Comparison of ENCODE assay signal across 10 cellular contexts in genomic region chr18:49492694-49493033, GRCh38. TPM values are rescaled to one million over a fixed set of nuclear protein-coding genes. Genes with fewer than 3 reads are reported as not detected.
DNase-seq lines count a peak whose midpoint lies in the region; ATAC-seq and TF ChIP-seq lines count a peak whose summit lies in the region.
"Had no signal": no experiment of that assay in that cellular context is flagged by ENCODE, and none has a peak within 500 bp of the region (broad histone marks: within the 10 kb centered on the region; RNA-seq: fewer than 3 reads in every experiment).

No MANE protein-coding gene starts in this region.

- H3K27ac ChIP-seq in CD8-positive, alpha-beta T cell (ENCODE audit: low read depth, low read length), result no peak overlapping the region
- H3K27ac ChIP-seq in HEK293 (ENCODE audit: extremely low read depth, low read depth, low read length), result 0 out of 2 replicates have a peak overlapping the region, but pooled peaks have one; percentile 19
- no peak overlapping the region for H3K27ac ChIP-seq in naive thymus-derived CD4-positive, alpha-beta T cell (ENCODE audit: low read depth, low read length)

- peaks cover 47% of the 10 kb centered on the region for H3K36me3 Mint-ChIP-seq in CD8-positive, alpha-beta T cell
- H3K36me3 Mint-ChIP-seq in activated naive CD8-positive, alpha-beta T cell treated with anti-CD3 and anti-CD28 coated beads, Interleukin-2, amount 10 ng/mL, durations not matched to agents 7 days and 5 days, result peaks cover 30% of the 10 kb centered on the region
- H3K36me3 Mint-ChIP-seq in naive thymus-derived CD4-positive, alpha-beta T cell, result peaks cover 21 to 36% (median 30%) of the 10 kb centered on the region in 5 donors

- intact Hi-C loops in CD8-positive, alpha-beta T cell (cut with DNase I, micrococcal nuclease), result loop anchor here (1.0 to 5.0 kb wide), 9 partner anchors 32 to 882 kb away; partner anchors contain the start of genes ACAA2 (in 2 of the 2), DYM (in 2 of the 2), CFAP53 (in 1 of the 2) and CXXC1 (in 1 of the 2)
- intact Hi-C loops in naive thymus-derived CD4-positive, alpha-beta T cell (cut with micrococcal nuclease), result loop anchor here (1.0 to 5.0 kb wide), 15 partner anchors 32 to 1561 kb away; partner anchors contain the start of genes ACAA2 (in 2 of the 2), CFAP53 (in 2 of the 2), CXXC1 (in 2 of the 2) and DYM (in 2 of the 2)

- peaks cover 16% of the 10 kb centered on the region for H3K36me3 ChIP-seq in CD8-positive, alpha-beta T cell (ENCODE audit: insufficient read depth, low read length)
- peaks cover 35 to 42% of the 10 kb centered on the region in 2 experiments for H3K36me3 ChIP-seq in HEK293 (ENCODE audit: control insufficient read depth in 2 of 2, insufficient read depth in 1 of 2, low read length in 2 of 2)
- peaks cover 9 to 36% (median 27%) of the 10 kb centered on the region in 3 experiments for H3K36me3 ChIP-seq in naive thymus-derived CD4-positive, alpha-beta T cell (ENCODE audit: control insufficient read depth in 2 of 3, insufficient read depth in 3 of 3, low read length in 3 of 3)

- no peaks in the 10 kb centered on the region for H3K27me3 ChIP-seq in CD8-positive, alpha-beta T cell (ENCODE audit: insufficient read depth, low read length)
- no peaks in the 10 kb centered on the region for H3K27me3 ChIP-seq in naive thymus-derived CD4-positive, alpha-beta T cell (ENCODE audit: control insufficient read depth in 2 of 2, insufficient read depth in 2 of 2, low read length in 2 of 2)
- H3K27me3 ChIP-seq: suprapubic skin had no signal

- H3K4me3 Mint-ChIP-seq in CD8-positive, alpha-beta T cell, result peak overlapping the region; percentile 97
- peak overlapping the region; percentile 99 for H3K4me3 Mint-ChIP-seq in activated naive CD8-positive, alpha-beta T cell treated with anti-CD3 and anti-CD28 coated beads, Interleukin-2, amount 10 ng/mL, durations not matched to agents 7 days and 5 days
- H3K4me3 Mint-ChIP-seq in naive thymus-derived CD4-positive, alpha-beta T cell, result peak overlapping the region in 8 of 10 donors; percentile 52 to 99 (median 94)

- CTCF ChIA-PET in CD8-positive, alpha-beta T cell (lab: Charles Lee), result no interaction called here
- CTCF ChIA-PET in HEK293 (lab: Yijun Ruan, JAX), result interaction anchor here (0.8 kb wide), 1 partner anchor 16 kb away, joined by 3 read pairs; no protein-coding TSS in a partner anchor
- CTCF ChIA-PET in naive thymus-derived CD4-positive, alpha-beta T cell (lab: Charles Lee), result no interaction called here

- H3K4me3 ChIP-seq in CD8-positive, alpha-beta T cell (ENCODE audit: low read depth, low read length), result no peak overlapping the region
- H3K4me3 ChIP-seq in HEK293 (ENCODE audit: low read depth, low read length), result no peak overlapping the region
- no peak overlapping the region for H3K4me3 ChIP-seq in naive thymus-derived CD4-positive, alpha-beta T cell (ENCODE audit: low read length)

- no peaks in the 10 kb centered on the region for H3K27me3 Mint-ChIP-seq in CD8-positive, alpha-beta T cell (ENCODE audit: low read depth)
- H3K27me3 Mint-ChIP-seq in activated naive CD8-positive, alpha-beta T cell treated with anti-CD3 and anti-CD28 coated beads, Interleukin-2, amount 10 ng/mL, durations not matched to agents 7 days and 5 days, result no peaks in the 10 kb centered on the region
- H3K27me3 Mint-ChIP-seq in naive thymus-derived CD4-positive, alpha-beta T cell, result peaks cover 0 to 11% (median 0%) of the 10 kb centered on the region in 5 donors

- peaks cover 28% of the 10 kb centered on the region for H3K4me1 ChIP-seq in CD8-positive, alpha-beta T cell (ENCODE audit: insufficient read depth, low read length)
- peaks cover 21% of the 10 kb centered on the region for H3K4me1 ChIP-seq in HEK293 (ENCODE audit: control insufficient read depth, insufficient read depth, low read length)
- H3K4me1 ChIP-seq in naive thymus-derived CD4-positive, alpha-beta T cell (ENCODE audit: control insufficient read depth in 2 of 2, insufficient read depth in 2 of 2, low read length in 2 of 2), result peaks cover 20 to 26% of the 10 kb centered on the region in 2 donors

- H3K9me3 Mint-ChIP-seq in CD8-positive, alpha-beta T cell, result no peaks in the 10 kb centered on the region
- no peaks in the 10 kb centered on the region for H3K9me3 Mint-ChIP-seq in activated naive CD8-positive, alpha-beta T cell treated with anti-CD3 and anti-CD28 coated beads, Interleukin-2, amount 10 ng/mL, durations not matched to agents 7 days and 5 days
- H3K9me3 Mint-ChIP-seq in naive thymus-derived CD4-positive, alpha-beta T cell, result no peaks in the 10 kb centered on the region

- ATAC-seq in CD8-positive, alpha-beta T cell, result no peak
- ATAC-seq in activated naive CD8-positive, alpha-beta T cell treated with anti-CD3 and anti-CD28 coated beads, Interleukin-2, amount 10 ng/mL, durations not matched to agents 7 days and 5 days (ENCODE audit: low read depth), result no peak
- no peak for ATAC-seq in naive thymus-derived CD4-positive, alpha-beta T cell
- no peak for ATAC-seq in GM21717 (IDR thresholded peaks at IDR 0.05; ENCODE audit: unreplicated experiment)
- ATAC-seq in GM21786 (IDR thresholded peaks at IDR 0.05; ENCODE audit: unreplicated experiment), result no peak
- ATAC-seq in GM21367 (IDR thresholded peaks at IDR 0.05; ENCODE audit: unreplicated experiment), result no peak

- DNase-seq in CD8-positive, alpha-beta T cell, result no peak
- no peak for DNase-seq in activated naive CD8-positive, alpha-beta T cell treated with anti-CD3 and anti-CD28 coated beads, Interleukin-2, amount 10 ng/mL, durations not matched to agents 7 days and 5 days
- DNase-seq in naive thymus-derived CD4-positive, alpha-beta T cell, result no peak
- no peak for DNase-seq in SHP77 (lab: John Stamatoyannopoulos, UW)
- DNase-seq: cortex of kidney had no signal

- POLR2A ChIA-PET in CD8-positive, alpha-beta T cell (lab: Charles Lee), result no interaction called here
- POLR2A ChIA-PET in HEK293 (lab: Yijun Ruan, JAX), result no interaction called here
- POLR2A ChIA-PET in activated naive CD8-positive, alpha-beta T cell treated with anti-CD3 and anti-CD28 coated beads, Interleukin-2, amount 10 ng/mL, durations not matched to agents 7 days and 5 days (lab: Charles Lee), result no interaction called here
- POLR2A ChIA-PET in naive thymus-derived CD4-positive, alpha-beta T cell (lab: Charles Lee), result no interaction called here

- no peak overlapping the region for H3K27ac Mint-ChIP-seq in CD8-positive, alpha-beta T cell
- H3K27ac Mint-ChIP-seq in activated naive CD8-positive, alpha-beta T cell treated with anti-CD3 and anti-CD28 coated beads, Interleukin-2, amount 10 ng/mL, durations not matched to agents 7 days and 5 days, result no peak overlapping the region
- peak overlapping the region in 6 of 9 donors; percentile 70 to 97 (median 95) for H3K27ac Mint-ChIP-seq in naive thymus-derived CD4-positive, alpha-beta T cell

- H3K4me1 Mint-ChIP-seq in CD8-positive, alpha-beta T cell (ENCODE audit: low read depth), result peaks cover 43% of the 10 kb centered on the region
- H3K4me1 Mint-ChIP-seq in activated naive CD8-positive, alpha-beta T cell treated with anti-CD3 and anti-CD28 coated beads, Interleukin-2, amount 10 ng/mL, durations not matched to agents 7 days and 5 days, result peaks cover 38% of the 10 kb centered on the region
- H3K4me1 Mint-ChIP-seq in naive thymus-derived CD4-positive, alpha-beta T cell, result peaks cover 28 to 51% (median 44%) of the 10 kb centered on the region in 7 donors

- H3K9me3 ChIP-seq in CD8-positive, alpha-beta T cell (ENCODE audit: low read length), result no peaks in the 10 kb centered on the region
- H3K9me3 ChIP-seq in HEK293 (ENCODE audit: control insufficient read depth, insufficient read depth, low read depth, low read length), result no peaks in the 10 kb centered on the region
- no peaks in the 10 kb centered on the region for H3K9me3 ChIP-seq in naive thymus-derived CD4-positive, alpha-beta T cell (ENCODE audit: control insufficient read depth in 2 of 3, low read length in 3 of 3)
- H3K9me3 ChIP-seq: suprapubic skin had no signal

- no peak for TF ChIP-seq CTCF in CD8-positive, alpha-beta T cell (IDR thresholded peaks at IDR 0.05)
- TF ChIP-seq CTCF in HEK293 (tag by site-specific recombination; IDR thresholded peaks at IDR 0.05), result no peak

TF ChIP-seq in HEK293, 187 proteins besides CTCF, POLR2A, EP300 and RAD21 (continues in another document):
- TF ChIP-seq ZNF223 (tag by site-specific recombination; IDR thresholded peaks at IDR 0.05), result no peak
- TF ChIP-seq ZNF776 (tag by site-specific recombination; IDR thresholded peaks at IDR 0.05; ENCODE audit: borderline replicate concordance), result no peak
- TF ChIP-seq ZNF426 (tag by site-specific recombination; IDR thresholded peaks at IDR 0.05), result no peak
- TF ChIP-seq ZSCAN18 (tag by site-specific recombination; IDR thresholded peaks at IDR 0.05), result no peak
- no peak for TF ChIP-seq YY1 (tag by site-specific recombination; IDR thresholded peaks at IDR 0.05)
- TF ChIP-seq ZNF560 (tag by site-specific recombination; IDR thresholded peaks at IDR 0.05; ENCODE audit: borderline replicate concordance), result no peak

RNA-seq across cellular contexts. Expression of gene RPL17, which starts 0.4 kb away (rescaled TPM):
- total RNA-seq in CD8-positive, alpha-beta T cell, result 1,000 to 10,000 TPM; 2,798 to 2,945 TPM
- total RNA-seq in activated naive CD8-positive, alpha-beta T cell treated with anti-CD3 and anti-CD28 coated beads, Interleukin-2, amount 10 ng/mL, durations not matched to agents 7 days and 5 days, result 1,000 to 10,000 TPM; 1,490 to 1,572 TPM
- total RNA-seq in naive thymus-derived CD4-positive, alpha-beta T cell, result 1,000 to 10,000 TPM; 1,513 to 2,518 (median 2,392) TPM
- polyA plus RNA-seq in naive thymus-derived CD4-positive, alpha-beta T cell, result 1,000 to 10,000 TPM; 2,255 to 2,421 TPM

RNA-seq across cellular contexts. Expression of gene C18orf32, which starts 5.6 kb away (rescaled TPM):
- 10 to 100 TPM; 40.9 to 44.1 TPM for total RNA-seq in CD8-positive, alpha-beta T cell
- total RNA-seq in activated naive CD8-positive, alpha-beta T cell treated with anti-CD3 and anti-CD28 coated beads, Interleukin-2, amount 10 ng/mL, durations not matched to agents 7 days and 5 days, result 10 to 100 TPM; 26.9 to 29.1 TPM
- 10 to 100 TPM; 22.5 to 53.6 (median 31.5) TPM for total RNA-seq in naive thymus-derived CD4-positive, alpha-beta T cell
- polyA plus RNA-seq in naive thymus-derived CD4-positive, alpha-beta T cell, result 10 to 100 TPM; 51.8 to 84.1 TPM

RNA-seq across cellular contexts. Expression of gene DYM, which starts 32.2 kb away (rescaled TPM):
- 10 to 100 TPM; 49.4 to 52.9 TPM for total RNA-seq in CD8-positive, alpha-beta T cell
- total RNA-seq in activated naive CD8-positive, alpha-beta T cell treated with anti-CD3 and anti-CD28 coated beads, Interleukin-2, amount 10 ng/mL, durations not matched to agents 7 days and 5 days, result 10 to 100 TPM; 60.4 to 69.6 TPM
- 10 to 100 TPM; 60.3 to 71.0 (median 64.1) TPM for total RNA-seq in naive thymus-derived CD4-positive, alpha-beta T cell
- polyA plus RNA-seq in naive thymus-derived CD4-positive, alpha-beta T cell, result 10 to 100 TPM; 29.2 to 41.6 TPM

Comparison
In these comparisons a context has a peak if more than half of its experiments do, and no peak if none do; other contexts are left out.
1. H3K27ac Mint-ChIP-seq: peak in naive thymus-derived CD4-positive, alpha-beta T cell (6 of 9); none in CD8-positive, alpha-beta T cell (single experiment) and activated naive CD8-positive, alpha-beta T cell treated with anti-CD3 and anti-CD28 coated beads, Interleukin-2, amount 10 ng/mL, durations not matched to agents 7 days and 5 days (single experiment).
2. Peak in every context shown above with its lines, with median percentiles within 50 percentile points of each other: H3K4me3 Mint-ChIP-seq.